Comparison of ENCODE assay signal across 3 cellular contexts in genomic region chr2:200730302-200730701, GRCh38.
TF ChIP-seq lines count a peak whose summit lies in the region.

No MANE protein-coding gene starts in this region.

TF ChIP-seq in liver, 16 proteins besides CTCF, POLR2A, EP300 and RAD21:
- TF ChIP-seq YY1 (IDR thresholded peaks at IDR 0.05) (no peak), FOXA1 (IDR thresholded peaks at IDR 0.05) (no peak), MAX (IDR thresholded peaks at IDR 0.05) (no peak), HNF4A (conservative IDR thresholded peaks at IDR 0.05) (peak in 1 of 2 donors; percentile 15), EGR1 (IDR thresholded peaks at IDR 0.05; ENCODE audit: low read depth in 2 of 2) (no peak), NR2F2 (IDR thresholded peaks at IDR 0.05) (no peak), RXRA (IDR thresholded peaks at IDR 0.05) (peak in 1 of 2 donors; percentile 14), TAF1 (conservative IDR thresholded peaks at IDR 0.05) (no peak), FOXA2 (IDR thresholded peaks at IDR 0.05) (peak; percentile 42), GABPA (IDR thresholded peaks at IDR 0.05 in 1 of 2, conservative IDR thresholded peaks at IDR 0.05 in 1 of 2) (no peak), REST (IDR thresholded peaks at IDR 0.05) (no peak), HNF4G (IDR thresholded peaks at IDR 0.05) (no peak), SP1 (IDR thresholded peaks at IDR 0.05) (no peak), JUND (IDR thresholded peaks at IDR 0.05) (peak in 1 of 2 donors; percentile 51)
- TF ChIP-seq, protein P1, sequence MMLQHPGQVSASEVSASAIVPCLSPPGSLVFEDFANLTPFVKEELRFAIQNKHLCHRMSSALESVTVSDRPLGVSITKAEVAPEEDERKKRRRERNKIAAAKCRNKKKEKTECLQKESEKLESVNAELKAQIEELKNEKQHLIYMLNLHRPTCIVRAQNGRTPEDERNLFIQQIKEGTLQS (IDR thresholded peaks at IDR 0.05): no peak
- TF ChIP-seq, protein P2, sequence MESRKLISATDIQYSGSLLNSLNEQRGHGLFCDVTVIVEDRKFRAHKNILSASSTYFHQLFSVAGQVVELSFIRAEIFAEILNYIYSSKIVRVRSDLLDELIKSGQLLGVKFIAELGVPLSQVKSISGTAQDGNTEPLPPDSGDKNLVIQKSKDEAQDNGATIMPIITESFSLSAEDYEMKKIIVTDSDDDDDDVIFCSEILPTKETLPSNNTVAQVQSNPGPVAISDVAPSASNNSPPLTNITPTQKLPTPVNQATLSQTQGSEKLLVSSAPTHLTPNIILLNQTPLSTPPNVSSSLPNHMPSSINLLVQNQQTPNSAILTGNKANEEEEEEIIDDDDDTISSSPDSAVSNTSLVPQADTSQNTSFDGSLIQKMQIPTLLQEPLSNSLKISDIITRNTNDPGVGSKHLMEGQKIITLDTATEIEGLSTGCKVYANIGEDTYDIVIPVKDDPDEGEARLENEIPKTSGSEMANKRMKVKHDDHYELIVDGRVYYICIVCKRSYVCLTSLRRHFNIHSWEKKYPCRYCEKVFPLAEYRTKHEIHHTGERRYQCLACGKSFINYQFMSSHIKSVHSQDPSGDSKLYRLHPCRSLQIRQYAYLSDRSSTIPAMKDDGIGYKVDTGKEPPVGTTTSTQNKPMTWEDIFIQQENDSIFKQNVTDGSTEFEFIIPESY (IDR thresholded peaks at IDR 0.05): no peak
TF ChIP-seq in liver: peak in this region for 4.

TF ChIP-seq in HepG2, 621 proteins besides CTCF, POLR2A, EP300 and RAD21 (continues in another document):
- TF ChIP-seq, protein P3, sequence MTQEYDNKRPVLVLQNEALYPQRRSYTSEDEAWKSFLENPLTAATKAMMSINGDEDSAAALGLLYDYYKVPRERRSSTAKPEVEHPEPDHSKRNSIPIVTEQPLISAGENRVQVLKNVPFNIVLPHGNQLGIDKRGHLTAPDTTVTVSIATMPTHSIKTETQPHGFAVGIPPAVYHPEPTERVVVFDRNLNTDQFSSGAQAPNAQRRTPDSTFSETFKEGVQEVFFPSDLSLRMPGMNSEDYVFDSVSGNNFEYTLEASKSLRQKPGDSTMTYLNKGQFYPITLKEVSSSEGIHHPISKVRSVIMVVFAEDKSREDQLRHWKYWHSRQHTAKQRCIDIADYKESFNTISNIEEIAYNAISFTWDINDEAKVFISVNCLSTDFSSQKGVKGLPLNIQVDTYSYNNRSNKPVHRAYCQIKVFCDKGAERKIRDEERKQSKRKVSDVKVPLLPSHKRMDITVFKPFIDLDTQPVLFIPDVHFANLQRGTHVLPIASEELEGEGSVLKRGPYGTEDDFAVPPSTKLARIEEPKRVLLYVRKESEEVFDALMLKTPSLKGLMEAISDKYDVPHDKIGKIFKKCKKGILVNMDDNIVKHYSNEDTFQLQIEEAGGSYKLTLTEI (CRISPR knock-in tag; conservative IDR thresholded peaks at IDR 0.05): no peak
- TF ChIP-seq TAF1 (CRISPR knock-in tag; IDR thresholded peaks at IDR 0.05) (no peak), MAFF (IDR thresholded peaks at IDR 0.05; ENCODE audit: low read depth, low read length) (no peak), ZNF512 (CRISPR knock-in tag; IDR thresholded peaks at IDR 0.05) (no peak), ZNF598 (CRISPR knock-in tag; IDR thresholded peaks at IDR 0.05; ENCODE audit: borderline replicate concordance) (no peak), MBD4 (IDR thresholded peaks at IDR 0.05; ENCODE audit: borderline replicate concordance, low read length) (no peak), LRRFIP1 (CRISPR knock-in tag; conservative IDR thresholded peaks at IDR 0.05) (no peak), ZBTB25 (CRISPR knock-in tag; IDR thresholded peaks at IDR 0.05) (no peak), POLR2G (IDR thresholded peaks at IDR 0.05; ENCODE audit: low read depth, low read length) (no peak)
- TF ChIP-seq, protein P4, sequence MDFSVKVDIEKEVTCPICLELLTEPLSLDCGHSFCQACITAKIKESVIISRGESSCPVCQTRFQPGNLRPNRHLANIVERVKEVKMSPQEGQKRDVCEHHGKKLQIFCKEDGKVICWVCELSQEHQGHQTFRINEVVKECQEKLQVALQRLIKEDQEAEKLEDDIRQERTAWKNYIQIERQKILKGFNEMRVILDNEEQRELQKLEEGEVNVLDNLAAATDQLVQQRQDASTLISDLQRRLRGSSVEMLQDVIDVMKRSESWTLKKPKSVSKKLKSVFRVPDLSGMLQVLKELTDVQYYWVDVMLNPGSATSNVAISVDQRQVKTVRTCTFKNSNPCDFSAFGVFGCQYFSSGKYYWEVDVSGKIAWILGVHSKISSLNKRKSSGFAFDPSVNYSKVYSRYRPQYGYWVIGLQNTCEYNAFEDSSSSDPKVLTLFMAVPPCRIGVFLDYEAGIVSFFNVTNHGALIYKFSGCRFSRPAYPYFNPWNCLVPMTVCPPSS (IDR thresholded peaks at IDR 0.05): no peak

TF ChIP-seq in H1, 55 proteins besides CTCF, POLR2A, EP300 and RAD21:
- TF ChIP-seq CEBPB (IDR thresholded peaks at IDR 0.05; ENCODE audit: low read depth, low read length) (no peak), CBX5 (IDR thresholded peaks at IDR 0.05; ENCODE audit: low read depth, low read length) (no peak), ASH2L (IDR thresholded peaks at IDR 0.05; ENCODE audit: low read length) (no peak), SP2 (IDR thresholded peaks at IDR 0.05; ENCODE audit: low read length) (no peak), KDM1A (IDR thresholded peaks at IDR 0.05; ENCODE audit: borderline replicate concordance, low read length) (no peak), SRF (IDR thresholded peaks at IDR 0.05; ENCODE audit: low read depth, low read length) (no peak), TCF12 (IDR thresholded peaks at IDR 0.05; ENCODE audit: low read depth, low read length) (no peak), YY1 (IDR thresholded peaks at IDR 0.05; ENCODE audit: low read depth, low read length) (no peak), FOSL1 (IDR thresholded peaks at IDR 0.05; ENCODE audit: insufficient read depth, low read depth, low read length) (no peak)
